In genomic region chr6:137823826-137824501, GRCh38 we compare ENCODE assay signal across 8 cellular contexts.
DNase-seq lines count a peak whose midpoint lies in the region; ATAC-seq and FAIRE-seq lines count a peak whose summit lies in the region.

No MANE protein-coding gene starts in this region.

- no peaks in the 10 kb centered on the region for H3K9me3 Mint-ChIP-seq in stimulated activated memory B cell treated with anti-CD40 and anti-IgM and Interleukin-4, amounts not matched to agents 10 μg/mL and 1 μg/mL and 100 μg/mL, for 72 hours

- H3K27me3 ChIP-seq in muscle layer of colon (ENCODE audit: control insufficient read depth in 1 of 2, insufficient read depth in 2 of 2, low read length in 2 of 2) = no peaks in the 10 kb centered on the region

- H3K27ac Mint-ChIP-seq in stimulated activated memory B cell treated with anti-CD40 and anti-IgM and Interleukin-4, amounts not matched to agents 10 μg/mL and 1 μg/mL and 100 μg/mL, for 72 hours = peak overlapping the region; percentile 66

- DNase-seq in NCI-H82 (lab: John Stamatoyannopoulos, UW) (peak; percentile 80), NCI-H82 treated with DMSO at 0.1 percent for 48 hours (lab: John Stamatoyannopoulos, UW; ENCODE audit: unreplicated experiment) (no peak), RCC 7860 (ENCODE audit: low spot score) (no peak)
- peak; percentile 56 for DNase-seq in activated CD4-positive, CD25-positive, alpha-beta regulatory T cell treated with anti-CD3 and anti-CD28 coated beads, Interleukin-2, amount 50 U/mL, for 16 hours (ENCODE audit: low read depth, low spot score)
- peak; percentile 99 for DNase-seq in central memory CD4-positive, alpha-beta T cell

- peak overlapping the region in 1 of 2 donors; percentile 4 for H3K4me3 ChIP-seq in muscle layer of colon (ENCODE audit: low read depth in 1 of 2, low read length in 2 of 2)

- peak overlapping the region; percentile 28 for H3K27ac ChIP-seq in muscle layer of colon (ENCODE audit: low read depth, low read length)

- H3K36me3 ChIP-seq in muscle layer of colon (ENCODE audit: insufficient read depth, low read length) = no peaks in the 10 kb centered on the region

- peaks cover 48% of the 10 kb centered on the region for H3K4me1 Mint-ChIP-seq in stimulated activated memory B cell treated with anti-CD40 and anti-IgM and Interleukin-4, amounts not matched to agents 10 μg/mL and 1 μg/mL and 100 μg/mL, for 72 hours

- H3K27me3 Mint-ChIP-seq in stimulated activated memory B cell treated with anti-CD40 and anti-IgM and Interleukin-4, amounts not matched to agents 10 μg/mL and 1 μg/mL and 100 μg/mL, for 72 hours = no peaks in the 10 kb centered on the region

- H3K9ac ChIP-seq in muscle layer of colon (ENCODE audit: low read length) = no peak overlapping the region

- peaks cover 33% of the 10 kb centered on the region for H3K4me1 ChIP-seq in muscle layer of colon (ENCODE audit: insufficient read depth, low read length)

- no peaks in the 10 kb centered on the region for H3K36me3 Mint-ChIP-seq in stimulated activated memory B cell treated with anti-CD40 and anti-IgM and Interleukin-4, amounts not matched to agents 10 μg/mL and 1 μg/mL and 100 μg/mL, for 72 hours

- no peak for FAIRE-seq in RCC 7860 (lab: Jason Lieb, UNC)

- no peak overlapping the region for H3K4me3 Mint-ChIP-seq in stimulated activated memory B cell treated with anti-CD40 and anti-IgM and Interleukin-4, amounts not matched to agents 10 μg/mL and 1 μg/mL and 100 μg/mL, for 72 hours

- no peaks in the 10 kb centered on the region for H3K9me3 ChIP-seq in muscle layer of colon (ENCODE audit: low read length)

- no peak for ATAC-seq in stimulated activated memory B cell treated with anti-CD40 and anti-IgM and Interleukin-4, amounts not matched to agents 10 μg/mL and 1 μg/mL and 100 μg/mL, for 72 hours
- ATAC-seq in HG03442 (IDR thresholded peaks at IDR 0.05; ENCODE audit: unreplicated experiment) = no peak

Comparison
In these comparisons a context has a peak if more than half of its experiments do, and no peak if none do; other contexts are left out.
1. DNase-seq: peak in NCI-H82 (single experiment), activated CD4-positive, CD25-positive, alpha-beta regulatory T cell treated with anti-CD3 and anti-CD28 coated beads, Interleukin-2, amount 50 U/mL, for 16 hours (single experiment) and central memory CD4-positive, alpha-beta T cell (single experiment); none in NCI-H82 treated with DMSO at 0.1 percent for 48 hours (single experiment) and RCC 7860 (single experiment).